ENCODE assay signal across 18 cellular contexts in the genomic region with DNA sequence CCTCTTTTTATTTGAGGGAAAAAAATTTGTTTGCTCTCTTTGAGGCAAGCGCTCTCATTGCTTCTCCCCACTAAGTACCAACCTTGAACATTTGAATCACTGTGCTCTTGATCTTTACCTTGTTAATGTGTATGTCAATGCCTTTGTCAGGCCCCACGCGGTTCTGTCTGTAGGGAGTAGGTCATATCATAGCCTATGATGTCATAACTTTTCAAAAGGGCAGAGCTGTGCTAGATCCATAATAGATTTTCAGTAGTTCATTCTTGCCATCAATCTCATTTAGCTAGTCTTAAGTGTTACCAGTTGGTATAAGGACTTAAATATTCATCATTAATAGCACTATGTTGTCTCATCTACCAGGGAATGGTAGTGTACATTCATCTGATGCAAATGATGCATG. TPM values are rescaled to one million over a fixed set of nuclear protein-coding genes. Genes with fewer than 3 reads are reported as not detected.
A peak's percentile ranks its signal among the peaks of the same experiment; 100 is the strongest.
DNase-seq lines count a peak whose midpoint lies in the region; ATAC-seq, FAIRE-seq and TF ChIP-seq lines count a peak whose summit lies in the region.
"Had no signal": no experiment of that assay in that cellular context is flagged by ENCODE, and none has a peak within 500 bp of the region (broad histone marks: within the 10 kb centered on the region; RNA-seq: fewer than 3 reads in every experiment).

No MANE protein-coding gene starts in this region.

- H2AFZ ChIP-seq in HepG2 (ENCODE audit: low read length), result no peak overlapping the region
- no peak overlapping the region for H2AFZ ChIP-seq in astrocyte (ENCODE audit: low read depth, low read length)
- no peak overlapping the region for H2AFZ ChIP-seq in MM.1S (ENCODE audit: low read length)
- H2AFZ ChIP-seq in Karpas-422 (ENCODE audit: low read length), result no peak overlapping the region

- ATAC-seq in HepG2 (no peak), right lobe of liver (no peak), memory B cell (ENCODE audit: low read depth) (no peak)

- H3K9me3 Mint-ChIP-seq in astrocyte (ENCODE audit: unreplicated experiment) (peaks cover 9% of the 10 kb centered on the region), memory B cell (no peaks in the 10 kb centered on the region)
- H3K9me3 Mint-ChIP-seq: CD4-positive, alpha-beta T cell; HFFc6 had no signal

- H4K20me1 ChIP-seq in HepG2 (ENCODE audit: insufficient read depth, low read length) (no peaks in the 10 kb centered on the region), astrocyte (ENCODE audit: insufficient read depth, low read length) (no peaks in the 10 kb centered on the region), MM.1S (ENCODE audit: insufficient read depth, low read length) (no peaks in the 10 kb centered on the region), Karpas-422 (ENCODE audit: insufficient read depth, low read depth, low read length) (no peaks in the 10 kb centered on the region)

- H3K36me3 ChIP-seq in HepG2 (replicated peaks in 1 of 2; ENCODE audit: control insufficient read depth in 1 of 2, insufficient read depth in 2 of 2, low read length in 2 of 2) (no peaks in the 10 kb centered on the region), right lobe of liver (no peaks in the 10 kb centered on the region), astrocyte (ENCODE audit: insufficient read depth, low read length) (no peaks in the 10 kb centered on the region), MM.1S (replicated peaks; ENCODE audit: insufficient read depth, low read length) (no peaks in the 10 kb centered on the region), Karpas-422 (ENCODE audit: insufficient read depth, low read length) (no peaks in the 10 kb centered on the region)
- H3K36me3 ChIP-seq: HAP-1 had no signal

- TF ChIP-seq EP300 in HepG2 (IDR thresholded peaks at IDR 0.05; ENCODE audit: low read depth in 2 of 2, low read length in 2 of 2) (no peak), HepG2 (CRISPR knock-in tag; IDR thresholded peaks at IDR 0.05; ENCODE audit: borderline replicate concordance) (no peak)

- H3K27ac ChIP-seq in HepG2 (ENCODE audit: extremely low read length, insufficient read depth, low read length) (no peak overlapping the region), right lobe of liver (no peak overlapping the region), astrocyte (ENCODE audit: low read depth, low read length) (peak overlapping the region; percentile 49), MM.1S (ENCODE audit: low read length) (no peak overlapping the region), Karpas-422 (ENCODE audit: low read length) (no peak overlapping the region)

- no peak overlapping the region for H3K4me2 ChIP-seq in HepG2 (ENCODE audit: low read depth, low read length)
- no peak overlapping the region for H3K4me2 ChIP-seq in astrocyte (ENCODE audit: low read length)
- H3K4me2 ChIP-seq in MM.1S (ENCODE audit: low read depth, low read length), result no peak overlapping the region
- no peak overlapping the region for H3K4me2 ChIP-seq in Karpas-422 (ENCODE audit: low read depth, low read length, poor library complexity, severe bottlenecking)

- no peak overlapping the region for H3K4me3 Mint-ChIP-seq in astrocyte (ENCODE audit: unreplicated experiment)
- H3K4me3 Mint-ChIP-seq in memory B cell, result no peak overlapping the region
- H3K4me3 Mint-ChIP-seq: B cell; CD4-positive, alpha-beta T cell; HFFc6 had no signal

- no peaks in the 10 kb centered on the region for H3F3A ChIP-seq in MM.1S (ENCODE audit: insufficient read depth, low read length)

- H3K27me3 Mint-ChIP-seq in astrocyte (ENCODE audit: low read depth, unreplicated experiment), result no peaks in the 10 kb centered on the region
- no peaks in the 10 kb centered on the region for H3K27me3 Mint-ChIP-seq in memory B cell
- H3K27me3 Mint-ChIP-seq: B cell; CD4-positive, alpha-beta T cell had no signal

- TF ChIP-seq RAD21 in HepG2 (CRISPR knock-in tag; IDR thresholded peaks at IDR 0.05), result no peak

- no peak overlapping the region for H3K27ac Mint-ChIP-seq in astrocyte (ENCODE audit: unreplicated experiment)
- H3K27ac Mint-ChIP-seq in memory B cell, result peak overlapping the region; percentile 43
- H3K27ac Mint-ChIP-seq: B cell; CD4-positive, alpha-beta T cell; HFFc6 had no signal

- no peaks in the 10 kb centered on the region for H3K9me3 ChIP-seq in HepG2 (ENCODE audit: low read length)
- H3K9me3 ChIP-seq in right lobe of liver, result no peaks in the 10 kb centered on the region
- H3K9me3 ChIP-seq in astrocyte (ENCODE audit: insufficient read depth, low read depth, low read length), result peaks cover 2% of the 10 kb centered on the region
- H3K9me3 ChIP-seq in MM.1S (replicated peaks; ENCODE audit: insufficient read depth, low read length), result no peaks in the 10 kb centered on the region
- no peaks in the 10 kb centered on the region for H3K9me3 ChIP-seq in Karpas-422 (ENCODE audit: low read length)
- H3K9me3 ChIP-seq: HAP-1 had no signal

- H3K36me3 Mint-ChIP-seq in astrocyte (ENCODE audit: low read depth, unreplicated experiment) (no peaks in the 10 kb centered on the region), memory B cell (peaks cover 7% of the 10 kb centered on the region)

- CTCF ChIA-PET in HepG2 (lab: Yijun Ruan, JAX; ENCODE audit: low intra/inter-chr PET ratio, low total read pairs), result no interaction called here

- TF ChIP-seq CTCF in HepG2 (CRISPR knock-in tag; IDR thresholded peaks at IDR 0.05), result no peak
- TF ChIP-seq CTCF in right lobe of liver (IDR thresholded peaks at IDR 0.05), result no peak
- TF ChIP-seq CTCF in astrocyte (IDR thresholded peaks at IDR 0.05; ENCODE audit: insufficient read depth, low read depth, low read length), result no peak
- no peak for TF ChIP-seq CTCF in MM.1S (IDR thresholded peaks at IDR 0.05; ENCODE audit: low read length)

- H3K27me3 ChIP-seq in HepG2 (ENCODE audit: control insufficient read depth in 1 of 2, insufficient read depth in 2 of 2, low read length in 2 of 2) (no peaks in the 10 kb centered on the region), right lobe of liver (no peaks in the 10 kb centered on the region), astrocyte (ENCODE audit: insufficient read depth, low read length) (no peaks in the 10 kb centered on the region), MM.1S (replicated peaks; ENCODE audit: insufficient read depth, low read length) (no peaks in the 10 kb centered on the region), Karpas-422 (ENCODE audit: low read length) (no peaks in the 10 kb centered on the region)

- POLR2A ChIA-PET in HepG2 (lab: Yijun Ruan, JAX), result no interaction called here

- no peak for TF ChIP-seq POLR2A in HepG2 (IDR thresholded peaks at IDR 0.05; ENCODE audit: insufficient read depth in 1 of 2, low read depth in 2 of 2, low read length in 2 of 2)
- no peak for TF ChIP-seq POLR2A in right lobe of liver (IDR thresholded peaks at IDR 0.05)

- H3K4me3 ChIP-seq in HepG2 (replicated peaks in 1 of 3; ENCODE audit: insufficient read depth in 1 of 3, low read depth in 2 of 3, low read length in 3 of 3) (no peak overlapping the region), right lobe of liver (no peak overlapping the region), astrocyte (ENCODE audit: insufficient read depth, low read depth, low read length) (no peak overlapping the region), MM.1S (ENCODE audit: low read length) (no peak overlapping the region), Karpas-422 (ENCODE audit: low read length) (no peak overlapping the region)
- H3K4me3 ChIP-seq: HAP-1 had no signal

- H3K9ac ChIP-seq in HepG2 (ENCODE audit: insufficient read depth, low read depth, low read length), result no peak overlapping the region
- no peak overlapping the region for H3K9ac ChIP-seq in astrocyte (ENCODE audit: low read length)
- no peak overlapping the region for H3K9ac ChIP-seq in MM.1S (ENCODE audit: low read length)
- no peak overlapping the region for H3K9ac ChIP-seq in Karpas-422 (ENCODE audit: low read length)

- H3K79me2 ChIP-seq in HepG2 (ENCODE audit: insufficient read depth, low read length) (no peaks in the 10 kb centered on the region), astrocyte (ENCODE audit: insufficient read depth, low read length) (no peaks in the 10 kb centered on the region), MM.1S (ENCODE audit: low read length) (no peaks in the 10 kb centered on the region), Karpas-422 (ENCODE audit: low read length) (no peaks in the 10 kb centered on the region)

- intact Hi-C loops in HepG2 (cut with micrococcal nuclease; ENCODE audit: unreplicated experiment), result no loop called here
- intact Hi-C loops in right lobe of liver (cut with DNase I), result no loop called here

- no TSS peak for BruUV-seq in HepG2 (replicated peaks; lab: Mats Ljungman, UMichigan)

- in situ Hi-C loops in HepG2 (cut with HindIII; ENCODE audit: extremely low pct_ligation_motif_present, low pct_unique_long_range_greater_than_20kb), result no loop called here

- H3K4me1 ChIP-seq in HepG2 (ENCODE audit: insufficient read depth, low read length) (no peaks in the 10 kb centered on the region), right lobe of liver (no peaks in the 10 kb centered on the region), astrocyte (ENCODE audit: insufficient read depth, low read length) (peaks cover 10% of the 10 kb centered on the region), MM.1S (ENCODE audit: low read length) (no peaks in the 10 kb centered on the region), Karpas-422 (ENCODE audit: low read length) (no peaks in the 10 kb centered on the region)
- H3K4me1 ChIP-seq: HAP-1 had no signal

- H3K9me2 ChIP-seq in MM.1S (replicated peaks; ENCODE audit: insufficient read depth, low read length) (no peaks in the 10 kb centered on the region), Karpas-422 (replicated peaks; ENCODE audit: insufficient read depth, low read length) (no peaks in the 10 kb centered on the region)

- WGBS in HepG2 (ENCODE audit: low lambda C conversion rate), result 1% methylated on average over 3 of the region's 3 CpGs
- WGBS in right lobe of liver (ENCODE audit: insufficient coverage, low coverage, low lambda C conversion rate, missing lambda C conversion rate), result 74% methylated on average over 3 of the region's 3 CpGs

- FAIRE-seq in HepG2 (lab: Jason Lieb, UNC) (no peak), astrocyte (lab: Jason Lieb, UNC) (no peak)
- FAIRE-seq: A204.1, G401.6, GM12891, H1 had no signal

- DNase-seq in HepG2 (ENCODE audit: low spot score), result no peak
- no peak for DNase-seq in right lobe of liver
- DNase-seq in astrocyte (ENCODE audit: low read depth), result no peak
- no peak for DNase-seq in memory B cell (ENCODE audit: low spot score in 2 of 2)
- DNase-seq in SIG-M5 (lab: John Stamatoyannopoulos, UW), result no peak
- no peak for DNase-seq in MM.1S
- DNase-seq in Karpas-422, result no peak
- DNase-seq: C1 segment of cervical spinal cord; Calu3; CD4-positive, alpha-beta T cell; DMS79 treated with DMSO at 0.1 percent for 48 hours had no signal

- H3K4me1 Mint-ChIP-seq in astrocyte (ENCODE audit: low read depth, unreplicated experiment) (peaks cover 9% of the 10 kb centered on the region), memory B cell (peaks cover 13% of the 10 kb centered on the region)

RNA-seq across cellular contexts. Expression of gene MAST4, which starts 56.6 kb away (rescaled TPM):
- total RNA-seq in HepG2 (2016; rRNA removed; fragmentation: Illumina TruSeq; extraction: Trizol) (3.7 and 4.4 TPM in 2 replicates), right lobe of liver (10 to 100 TPM in 5 of 6 experiments, 1 to 10 TPM in 1; 9.4 to 23.5 (median 13.9) TPM), astrocyte (16.0 and 22.3 TPM in 2 replicates)
- 1.0 and 1.3 TPM in 2 replicates for total RNA-seq in HepG2 (2016; cell fraction: cytosol; rRNA removed; fragmentation: Illumina TruSeq; extraction: Trizol; ENCODE audit: low read depth)
- total RNA-seq in HepG2 (2016; cell fraction: insoluble cytoplasmic fraction; rRNA removed; fragmentation: Illumina TruSeq; extraction: Trizol), result 3.8 and 4.1 TPM in 2 replicates
- 1.8 and 2.1 TPM in 2 replicates for total RNA-seq in HepG2 (2016; cell fraction: membrane; rRNA removed; fragmentation: Illumina TruSeq; extraction: Trizol)
- 11.7 and 12.8 TPM in 2 replicates for total RNA-seq in HepG2 (2016; cell fraction: nucleus; rRNA removed; fragmentation: Illumina TruSeq; extraction: Trizol)
- polyA plus RNA-seq in HepG2 (2011; rRNA removed), result 2.8 and 3.4 TPM in 2 replicates
- 1.4 and 2.3 TPM in 2 replicates for polyA plus RNA-seq in HepG2 (2011; cell fraction: cytosol; rRNA removed)
- 9.0 and 10.2 TPM in 2 replicates for polyA plus RNA-seq in HepG2 (2011; cell fraction: nucleus; rRNA removed)
- 3.1 and 3.3 TPM in 2 replicates for polyA plus RNA-seq in HepG2 (2012)
- 0.25 and 0.60 TPM in 2 replicates for polyA plus RNA-seq in HepG2 (2016; cell fraction: cytosol; fragmentation: Illumina TruSeq; extraction: Trizol; ENCODE audit: low read depth)
- 1.2 and 1.7 TPM in 2 replicates for polyA plus RNA-seq in HepG2 (2016; cell fraction: insoluble cytoplasmic fraction; fragmentation: Illumina TruSeq; extraction: Trizol; ENCODE audit: low read depth)
- 0.10 and 0.70 TPM in 2 replicates for polyA plus RNA-seq in HepG2 (2016; cell fraction: membrane; fragmentation: Illumina TruSeq; extraction: Trizol; ENCODE audit: low read depth)
- 4.5 and 5.3 TPM in 2 replicates for polyA plus RNA-seq in HepG2 (2016; cell fraction: nucleus; fragmentation: Illumina TruSeq; extraction: Trizol; ENCODE audit: insufficient read depth, low read depth)
- 8.5 and 17.8 TPM in 2 replicates for polyA minus RNA-seq in HepG2 (2011; rRNA and poly(A)+ RNA removed; ENCODE audit: low replicate concordance)
- 7.1 and 8.5 TPM in 2 replicates for polyA minus RNA-seq in HepG2 (2011; cell fraction: cytosol; rRNA and poly(A)+ RNA removed)
- 39.4 and 47.9 TPM in 2 replicates for polyA minus RNA-seq in HepG2 (2011; cell fraction: nucleus; rRNA and poly(A)+ RNA removed)
- total RNA-seq in Karpas-422 (2014; rRNA removed; shearing (Covaris generic); ENCODE audit: low replicate concordance), result 6.0 and 11.8 TPM in 2 replicates
